In genomic region chr7:39259391-39260003, GRCh38 we compare ENCODE assay signal across 21 cellular contexts.
"Had no signal": no experiment of that assay in that cellular context is flagged by ENCODE, and none has a peak within 500 bp of the region (broad histone marks: within the 10 kb centered on the region; RNA-seq: fewer than 3 reads in every experiment).

No MANE protein-coding gene starts in this region.

- H3K27ac ChIP-seq: body of pancreas, epithelial cell of prostate, hepatocyte, transverse colon, vagina had no signal

- H3K27me3 ChIP-seq: body of pancreas, hepatocyte, transverse colon, vagina had no signal

- DNase-seq: activated B cell treated with CpG ODN at 0.5 μM for 24 hours; activated CD4-positive, alpha-beta memory T cell treated with anti-CD3 and anti-CD28 coated beads, Interleukin-2, amount 10 ng/mL, durations not matched to agents 7 days and 5 days; activated CD4-positive, alpha-beta T cell treated with anti-CD3 and anti-CD28 coated beads for 4 hours; activated CD8-positive, alpha-beta memory T cell treated with anti-CD3 and anti-CD28 coated beads, Interleukin-2, amount 10 ng/mL, durations not matched to agents 7 days and 5 days; activated naive CD4-positive, alpha-beta T cell treated with Interleukin-2 at 50 U/mL for 16 hours; activated naive CD8-positive, alpha-beta T cell treated with anti-CD3 and anti-CD28 coated beads, Interleukin-2, amount 10 ng/mL, durations not matched to agents 7 days and 5 days; amygdala; body of pancreas; effector memory CD8-positive, alpha-beta T cell; foreskin fibroblast; kidney; stimulated activated CD4-positive, alpha-beta T cell treated with anti-CD3 and anti-CD28 coated beads, Interleukin-12 subunit alpha, Interleukin-12 subunit beta, amount 100 ng/mL, for 4 hours; stimulated activated CD4-positive, alpha-beta T cell treated with anti-CD3 and anti-CD28 coated beads, Interleukin-1b, Interleukin-23, amount 100 ng/mL, for 48 hours; stimulated activated CD8-positive, alpha-beta memory T cell treated with anti-CD3 and anti-CD28 coated beads, Interleukin-4, amount 100 ng/mL, for 48 hours; stimulated activated naive CD4-positive, alpha-beta T cell treated with Interleukin-2 at 50 U/mL for 16 hours; transverse colon had no signal

- H3K9me3 ChIP-seq: body of pancreas, transverse colon, vagina had no signal

- H3K4me3 ChIP-seq: body of pancreas, hepatocyte, lung, transverse colon, vagina had no signal

- ATAC-seq: activated CD8-positive, alpha-beta memory T cell treated with anti-CD3 and anti-CD28 coated beads, Interleukin-2, amount 10 ng/mL, durations not matched to agents 7 days and 5 days; body of pancreas; effector memory CD8-positive, alpha-beta T cell; left lobe of liver had no signal

- H3K4me1 ChIP-seq: body of pancreas, transverse colon, vagina had no signal

- H3K36me3 ChIP-seq: transverse colon, vagina had no signal
